Comparison of ENCODE assay signal across 15 cellular contexts in genomic region chr2:65630643-65631042, GRCh38.
DNase-seq lines count a peak whose midpoint lies in the region; ATAC-seq and TF ChIP-seq lines count a peak whose summit lies in the region.
"Had no signal": no experiment of that assay in that cellular context is flagged by ENCODE, and none has a peak within 500 bp of the region (broad histone marks: within the 10 kb centered on the region; RNA-seq: fewer than 3 reads in every experiment).

No MANE protein-coding gene starts in this region.

- ATAC-seq in GM19455 (IDR thresholded peaks at IDR 0.05; ENCODE audit: unreplicated experiment), result no peak
- ATAC-seq: GM23338, Panc1 had no signal

- 33 to 59% (median 42%) methylated on average over 3 of the region's 3 CpGs for WGBS in ovary, 3 donors

- CTCF ChIA-PET in MCF 10A (lab: Yijun Ruan, JAX), result interaction anchor here (0.6 to 1.3 kb wide), 6 partner anchors 11 to 944 kb away, joined by 3 to 7 read pairs (median 4); no protein-coding TSS in a partner anchor

- no peaks in the 10 kb centered on the region for H3K27me3 ChIP-seq in breast epithelium
- no peaks in the 10 kb centered on the region for H3K27me3 ChIP-seq in ovary

- DNase-seq in MCF 10A (ENCODE audit: unreplicated experiment) (peak; percentile 88), breast epithelium (ENCODE audit: low spot score in 2 of 2) (no peak), SKM-1 treated with dmso at 0.1 percent for 144 hours (lab: John Stamatoyannopoulos, UW; ENCODE audit: unreplicated experiment) (peak; percentile 63), head of caudate nucleus (peak in 30 of 42 donors; percentile 3 to 63 (median 31)), cortex of kidney (lab: John Stamatoyannopoulos, UW) (no peak), ovary (no peak)
- DNase-seq in stimulated activated CD4-positive, alpha-beta T cell treated with anti-CD3 and anti-CD28 coated beads, Interleukin-4, amount 100 ng/mL, for 1 hour, result no peak
- DNase-seq: activated T-cell treated with anti-CD3 and anti-CD28 coated beads for 4 hours; stimulated activated naive CD4-positive, alpha-beta T cell had no signal

- H3K36me3 ChIP-seq in breast epithelium, result no peaks in the 10 kb centered on the region
- no peaks in the 10 kb centered on the region for H3K36me3 ChIP-seq in ovary
- H3K36me3 ChIP-seq: neutrophil had no signal

- H3K4me3 ChIP-seq in breast epithelium, result no peak overlapping the region
- no peak overlapping the region for H3K4me3 ChIP-seq in ovary
- H3K4me3 ChIP-seq: GM23338 had no signal

- no peak for TF ChIP-seq CTCF in MCF 10A (IDR thresholded peaks at IDR 0.05; ENCODE audit: unreplicated experiment)
- TF ChIP-seq CTCF in breast epithelium (IDR thresholded peaks at IDR 0.05), result no peak
- no peak for TF ChIP-seq CTCF in ovary (IDR thresholded peaks at IDR 0.05)

- H3K27ac ChIP-seq in breast epithelium, result no peak overlapping the region
- no peak overlapping the region for H3K27ac ChIP-seq in ovary
- H3K27ac ChIP-seq: 22Rv1, epithelial cell of prostate, neutrophil had no signal

- H3K27ac Mint-ChIP-seq in MCF 10A (ENCODE audit: low read depth, unreplicated experiment), result peak overlapping the region; percentile 65
- H3K27ac Mint-ChIP-seq: GM23338 had no signal

- no peak for TF ChIP-seq POLR2A in breast epithelium (IDR thresholded peaks at IDR 0.05)
- no peak for TF ChIP-seq POLR2A in ovary (IDR thresholded peaks at IDR 0.05)

- TF ChIP-seq EP300 in ovary (IDR thresholded peaks at IDR 0.05), result no peak

- H3K4me1 ChIP-seq in breast epithelium (no peaks in the 10 kb centered on the region), ovary (ENCODE audit: insufficient read depth) (no peaks in the 10 kb centered on the region)

- POLR2A ChIA-PET in MCF 10A (lab: Yijun Ruan, JAX), result interaction anchor here (0.6 to 1.3 kb wide), 10 partner anchors 8 to 806 kb away, joined by 3 to 9 read pairs (median 4); no protein-coding TSS in a partner anchor

- peak overlapping the region; percentile 7 for H3K4me3 Mint-ChIP-seq in MCF 10A (ENCODE audit: unreplicated experiment)
- H3K4me3 Mint-ChIP-seq: GM23338 had no signal

- BruUV-seq in MCF 10A (replicated peaks; lab: Mats Ljungman, UMichigan), result no TSS peak

- H3K9me3 ChIP-seq in breast epithelium, result no peaks in the 10 kb centered on the region
- no peaks in the 10 kb centered on the region for H3K9me3 ChIP-seq in ovary
- H3K9me3 ChIP-seq: neutrophil had no signal

- peaks cover 30% of the 10 kb centered on the region for H3K4me1 Mint-ChIP-seq in MCF 10A (ENCODE audit: insufficient read depth, unreplicated experiment)

- intact Hi-C loops in MCF 10A (cut with micrococcal nuclease) (no loop called here), breast epithelium (cut with DNase I; ENCODE audit: low total_unique reads) (no loop called here), head of caudate nucleus (cut with DNase I) (no loop called here), ovary (cut with DNase I) (no loop called here)

- no peaks in the 10 kb centered on the region for H3K9me3 Mint-ChIP-seq in MCF 10A (ENCODE audit: unreplicated experiment)
- H3K9me3 Mint-ChIP-seq: GM23338 had no signal

- peaks cover 7% of the 10 kb centered on the region for H3K36me3 Mint-ChIP-seq in MCF 10A (ENCODE audit: insufficient read depth, unreplicated experiment)

- no peaks in the 10 kb centered on the region for H3K27me3 Mint-ChIP-seq in MCF 10A (ENCODE audit: insufficient read depth, unreplicated experiment)

Comparison
In these comparisons a context has a peak if more than half of its experiments do, and no peak if none do; other contexts are left out.
1. DNase-seq: peak in MCF 10A (single experiment), SKM-1 treated with dmso at 0.1 percent for 144 hours (single experiment) and head of caudate nucleus (30 of 42); none in breast epithelium (0 of 2), cortex of kidney (single experiment), stimulated activated CD4-positive, alpha-beta T cell treated with anti-CD3 and anti-CD28 coated beads, Interleukin-4, amount 100 ng/mL, for 1 hour (single experiment) and ovary (0 of 5).